13 cellular contexts compared by ENCODE assay signal in genomic region chr6:18763086-18763485, GRCh38.
DNase-seq lines count a peak whose midpoint lies in the region; ATAC-seq and TF ChIP-seq lines count a peak whose summit lies in the region.
"Had no signal": no experiment of that assay in that cellular context is flagged by ENCODE, and none has a peak within 500 bp of the region (broad histone marks: within the 10 kb centered on the region; RNA-seq: fewer than 3 reads in every experiment).

No MANE protein-coding gene starts in this region.

- H3K18ac ChIP-seq in trophoblast cell (ENCODE audit: low read length): no peak overlapping the region

- no peak overlapping the region for H2BK5ac ChIP-seq in trophoblast cell (ENCODE audit: low read depth, low read length, poor library complexity)

- H3K14ac ChIP-seq in trophoblast cell (ENCODE audit: low read length): no peak overlapping the region

- no peak overlapping the region for H3K4me3 ChIP-seq in trophoblast cell (ENCODE audit: low read depth, low read length)

- H3K36me3 ChIP-seq in trophoblast cell (ENCODE audit: control insufficient read depth in 1 of 2, insufficient read depth in 2 of 2, low read length in 2 of 2): no peaks in the 10 kb centered on the region

- H3K27ac ChIP-seq in RWPE1 (no peak overlapping the region), trophoblast cell (ENCODE audit: low read depth, low read length) (peak overlapping the region; percentile 76)

- H3K4ac ChIP-seq in trophoblast cell (ENCODE audit: low read depth, low read length): no peak overlapping the region

- no peak overlapping the region for H4K91ac ChIP-seq in trophoblast cell (ENCODE audit: low read depth, low read length)

- no CpG with 5 or more reads among the region's 1 CpG for WGBS in trophoblast cell (ENCODE audit: extremely low coverage, insufficient coverage, insufficient read length)

- no peak overlapping the region for H4K8ac ChIP-seq in trophoblast cell (ENCODE audit: low read depth, low read length)

- H4K12ac ChIP-seq in trophoblast cell (ENCODE audit: low read depth, low read length): no peak overlapping the region

- H3K23ac ChIP-seq in trophoblast cell (ENCODE audit: low read length): no peak overlapping the region

- H3K27me3 ChIP-seq in trophoblast cell (ENCODE audit: insufficient read depth, low read length): no peaks in the 10 kb centered on the region

- peak overlapping the region; percentile 36 for H3K4me2 ChIP-seq in trophoblast cell (ENCODE audit: low read length)

- no peaks in the 10 kb centered on the region for H3K79me2 ChIP-seq in trophoblast cell (ENCODE audit: control insufficient read depth, insufficient read depth, low read length, poor library complexity)

- H3K4me1 ChIP-seq in trophoblast cell (ENCODE audit: control insufficient read depth in 1 of 2, insufficient read depth in 2 of 2, low read length in 2 of 2): no peaks in the 10 kb centered on the region

- DNase-seq in HPDE6-E6E7 (ENCODE audit: extremely low spot score) (peak; percentile 19), RWPE1 (ENCODE audit: low spot score) (peak; percentile 33), trophoblast cell (peak; percentile 69 to 92), COLO829 (ENCODE audit: low spot score) (no peak), GM10248 (ENCODE audit: extremely low spot score) (no peak), hippocampal formation (lab: John Stamatoyannopoulos, UW) (no peak)
- DNase-seq: C1 segment of cervical spinal cord; CD4-positive, alpha-beta T cell; DMS79; HCEC 1CT; HFFc6 had no signal

- ATAC-seq in esophagus mucosa: peak; percentile 92
- ATAC-seq: HepG2 had no signal

- no peak overlapping the region for H2AK5ac ChIP-seq in trophoblast cell (ENCODE audit: low read length)

- H3K79me1 ChIP-seq in trophoblast cell (ENCODE audit: low read length): peaks cover 2% of the 10 kb centered on the region

- POLR2A ChIA-PET in RWPE1 (lab: Yijun Ruan, JAX; ENCODE audit: low non-redundant PET): no interaction called here
- POLR2A ChIA-PET in GM10248 (lab: Yijun Ruan, JAX): no interaction called here

- H2AFZ ChIP-seq in trophoblast cell (ENCODE audit: insufficient read depth, low read length, poor library complexity): no peak overlapping the region

- H3K9me3 ChIP-seq in trophoblast cell (ENCODE audit: insufficient read depth, low read depth, low read length): peaks cover 3% of the 10 kb centered on the region

- TF ChIP-seq CTCF in RWPE1 (conservative IDR thresholded peaks at IDR 0.05; ENCODE audit: low read depth) (no peak), GM10248 (IDR thresholded peaks at IDR 0.05; ENCODE audit: control extremely low read depth, extremely low read depth, low read depth, missing control alignments) (no peak)

- H2BK120ac ChIP-seq in trophoblast cell (ENCODE audit: insufficient read depth, low read length, poor library complexity): no peak overlapping the region

- H2BK12ac ChIP-seq in trophoblast cell (ENCODE audit: low read length): no peak overlapping the region

- H3K9ac ChIP-seq in trophoblast cell (ENCODE audit: low read length): no peak overlapping the region

- CTCF ChIA-PET in RWPE1 (lab: Yijun Ruan, JAX): interaction anchor here (0.7 kb wide), 1 partner anchor 20 kb away, joined by 3 read pairs; no protein-coding TSS in a partner anchor
- CTCF ChIA-PET in GM10248 (lab: Yijun Ruan, JAX): interaction anchor here (1.8 kb wide), 1 partner anchor 15 kb away, joined by 5 read pairs; no protein-coding TSS in a partner anchor

Comparison
In these comparisons a context has a peak if more than half of its experiments do, and no peak if none do; other contexts are left out.
1. DNase-seq: peak in HPDE6-E6E7 (single experiment), RWPE1 (single experiment) and trophoblast cell (2 of 2); none in COLO829 (single experiment), GM10248 (single experiment) and hippocampal formation (0 of 2).